17 cellular contexts compared by ENCODE assay signal in genomic region chr3:126146034-126146433, GRCh38. TPM values are rescaled to one million over a fixed set of nuclear protein-coding genes. Genes with fewer than 3 reads are reported as not detected.
"Had no signal": no experiment of that assay in that cellular context is flagged by ENCODE, and none has a peak within 500 bp of the region (broad histone marks: within the 10 kb centered on the region; RNA-seq: fewer than 3 reads in every experiment).

No MANE protein-coding gene starts in this region.

- H3K9me3 Mint-ChIP-seq: activated naive CD8-positive, alpha-beta T cell treated with anti-CD3 and anti-CD28 coated beads for 36 hours; activated T-cell treated with anti-CD3 and anti-CD28 coated beads, Interleukin-2, amount 50 U/mL, for 72 hours; naive B cell; stimulated activated naive CD8-positive, alpha-beta T cell treated with anti-CD3 and anti-CD28 coated beads, Interleukin-15, amount 100 ng/mL, for 72 hours had no signal

- H3K27ac ChIP-seq: body of pancreas, foreskin keratinocyte, neutrophil, upper lobe of left lung had no signal

- H3K27me3 ChIP-seq: body of pancreas, upper lobe of left lung had no signal

- H3K27me3 Mint-ChIP-seq: activated naive CD8-positive, alpha-beta T cell treated with anti-CD3 and anti-CD28 coated beads for 36 hours had no signal

- H3K9me3 ChIP-seq: body of pancreas, neutrophil, upper lobe of left lung had no signal

- H3K4me1 Mint-ChIP-seq: activated naive CD8-positive, alpha-beta T cell treated with anti-CD3 and anti-CD28 coated beads for 36 hours; naive B cell; stimulated activated naive CD8-positive, alpha-beta T cell treated with anti-CD3 and anti-CD28 coated beads, Interleukin-15, amount 100 ng/mL, for 72 hours had no signal

- H3K4me3 Mint-ChIP-seq: activated naive CD8-positive, alpha-beta T cell treated with anti-CD3 and anti-CD28 coated beads for 36 hours; activated T-cell treated with anti-CD3 and anti-CD28 coated beads, Interleukin-2, amount 50 U/mL, for 72 hours; naive B cell; stimulated activated naive CD8-positive, alpha-beta T cell treated with anti-CD3 and anti-CD28 coated beads, Interleukin-15, amount 100 ng/mL, for 72 hours had no signal

- H3K4me3 ChIP-seq: body of pancreas, smooth muscle cell, upper lobe of left lung had no signal

- H3K36me3 Mint-ChIP-seq: activated naive CD8-positive, alpha-beta T cell treated with anti-CD3 and anti-CD28 coated beads for 36 hours; naive B cell had no signal

- H3K27ac Mint-ChIP-seq: activated naive CD8-positive, alpha-beta T cell treated with anti-CD3 and anti-CD28 coated beads for 36 hours; activated T-cell treated with anti-CD3 and anti-CD28 coated beads, Interleukin-2, amount 50 U/mL, for 72 hours; stimulated activated naive CD8-positive, alpha-beta T cell treated with anti-CD3 and anti-CD28 coated beads, Interleukin-15, amount 100 ng/mL, for 72 hours had no signal

- DNase-seq: activated naive CD8-positive, alpha-beta T cell treated with anti-CD3 and anti-CD28 coated beads for 36 hours; activated T-cell treated with anti-CD3 and anti-CD28 coated beads, Interleukin-2, amount 50 U/mL, for 72 hours; amygdala; central memory CD4-positive, alpha-beta T cell; cortex of kidney; effector CD8-positive, alpha-beta T cell; foreskin keratinocyte; left cardiac atrium; naive B cell; stimulated activated naive CD8-positive, alpha-beta T cell treated with anti-CD3 and anti-CD28 coated beads, Interleukin-15, amount 100 ng/mL, for 72 hours; T-helper 9 cell had no signal

- H3K36me3 ChIP-seq: neutrophil, upper lobe of left lung had no signal

- H3K4me1 ChIP-seq: body of pancreas, foreskin keratinocyte, upper lobe of left lung had no signal

- ATAC-seq: activated CD4-positive, CD25-positive, alpha-beta regulatory T cell treated with anti-CD3 and anti-CD28 coated beads, Interleukin-2, amount 50 U/mL, for 24 hours; activated T-cell treated with anti-CD3 and anti-CD28 coated beads, Interleukin-2, amount 50 U/mL, for 72 hours; body of pancreas; foreskin keratinocyte; left cardiac atrium had no signal

RNA-seq across cellular contexts. Expression of gene ALDH1L1, which starts 34.4 kb away (rescaled TPM):
- total RNA-seq: activated naive CD8-positive, alpha-beta T cell treated with anti-CD3 and anti-CD28 coated beads for 36 hours; lung microvascular endothelial cell; smooth muscle cell had no signal
